Comparison of ENCODE assay signal across 18 cellular contexts in genomic region chr12:106066051-106066705, GRCh38.
"Had no signal": no experiment of that assay in that cellular context is flagged by ENCODE, and none has a peak within 500 bp of the region (broad histone marks: within the 10 kb centered on the region; RNA-seq: fewer than 3 reads in every experiment).

No MANE protein-coding gene starts in this region.

- H3K4me3 ChIP-seq: body of pancreas, left lung, tibial artery, uterus had no signal

- H3K9me3 Mint-ChIP-seq: activated B cell treated with CpG ODN at 0.5 μM for 24 hours; stimulated activated memory B cell treated with anti-CD40 and anti-IgM and Interleukin-4, amounts not matched to agents 10 μg/mL and 1 μg/mL and 100 μg/mL, for 72 hours had no signal

- H3K36me3 ChIP-seq: left lung, uterus had no signal

- H3K27me3 ChIP-seq: body of pancreas, left lung, tibial artery, uterus had no signal

- H3K27ac ChIP-seq: body of pancreas, left lung had no signal

- DNase-seq: activated B cell treated with CpG ODN at 0.5 μM for 24 hours; activated CD4-positive, alpha-beta T cell treated with anti-CD3 and anti-CD28 coated beads for 48 hours; activated CD8-positive, alpha-beta memory T cell treated with anti-CD3 and anti-CD28 coated beads, Interleukin-2, amount 50 U/mL, for 4 hours; activated CD8-positive, alpha-beta T cell treated with anti-CD3 and anti-CD28 coated beads, Interleukin-2, amount 10 ng/mL, durations not matched to agents 7 days and 5 days; activated effector memory CD4-positive, alpha-beta T cell treated with anti-CD3 and anti-CD28 coated beads, Interleukin-2, amount 50 U/mL, for 16 hours; activated T-cell treated with anti-CD3 and anti-CD28 coated beads, Interleukin-2, amount 50 U/mL, for 48 hours; amniotic stem cell; body of pancreas; hippocampal formation; left lung; retina; stimulated activated CD4-positive, alpha-beta T cell treated with anti-CD3 and anti-CD28 coated beads, Interleukin-2, amount 100 ng/mL, for 48 hours; T-helper 2 cell; tibial artery; uterus had no signal

- H3K27me3 Mint-ChIP-seq: activated B cell treated with CpG ODN at 0.5 μM for 24 hours had no signal

- H3K36me3 Mint-ChIP-seq: activated naive CD4-positive, alpha-beta T cell treated with anti-CD3 and anti-CD28 coated beads, Interleukin-2, amount 50 U/mL, for 72 hours; memory B cell; stimulated activated memory B cell treated with anti-CD40 and anti-IgM and Interleukin-4, amounts not matched to agents 10 μg/mL and 1 μg/mL and 100 μg/mL, for 72 hours had no signal

- H3K4me1 ChIP-seq: body of pancreas, left lung had no signal

- H3K4me3 Mint-ChIP-seq: activated B cell treated with CpG ODN at 0.5 μM for 24 hours; activated CD8-positive, alpha-beta T cell treated with anti-CD3 and anti-CD28 coated beads, Interleukin-2, amount 10 ng/mL, durations not matched to agents 7 days and 5 days; memory B cell; stimulated activated memory B cell treated with anti-CD40 and anti-IgM and Interleukin-4, amounts not matched to agents 10 μg/mL and 1 μg/mL and 100 μg/mL, for 72 hours had no signal

- H3K27ac Mint-ChIP-seq: activated B cell treated with CpG ODN at 0.5 μM for 24 hours; activated CD8-positive, alpha-beta T cell treated with anti-CD3 and anti-CD28 coated beads, Interleukin-2, amount 10 ng/mL, durations not matched to agents 7 days and 5 days; activated naive CD4-positive, alpha-beta T cell treated with anti-CD3 and anti-CD28 coated beads, Interleukin-2, amount 50 U/mL, for 72 hours; memory B cell; stimulated activated memory B cell treated with anti-CD40 and anti-IgM and Interleukin-4, amounts not matched to agents 10 μg/mL and 1 μg/mL and 100 μg/mL, for 72 hours had no signal

- H3K9me3 ChIP-seq: body of pancreas, left lung, tibial artery, uterus had no signal

- H3K4me1 Mint-ChIP-seq: activated B cell treated with CpG ODN at 0.5 μM for 24 hours; memory B cell; stimulated activated memory B cell treated with anti-CD40 and anti-IgM and Interleukin-4, amounts not matched to agents 10 μg/mL and 1 μg/mL and 100 μg/mL, for 72 hours had no signal

- ATAC-seq: activated CD8-positive, alpha-beta T cell treated with anti-CD3 and anti-CD28 coated beads, Interleukin-2, amount 10 ng/mL, durations not matched to agents 7 days and 5 days; activated naive CD4-positive, alpha-beta T cell treated with anti-CD3 and anti-CD28 coated beads, Interleukin-2, amount 50 U/mL, for 72 hours; body of pancreas; left lung; stimulated activated memory B cell treated with anti-CD40 and anti-IgM and Interleukin-4, amounts not matched to agents 10 μg/mL and 1 μg/mL and 100 μg/mL, for 72 hours had no signal
